ENCODE assay signal across 24 cellular contexts in the genomic region with DNA sequence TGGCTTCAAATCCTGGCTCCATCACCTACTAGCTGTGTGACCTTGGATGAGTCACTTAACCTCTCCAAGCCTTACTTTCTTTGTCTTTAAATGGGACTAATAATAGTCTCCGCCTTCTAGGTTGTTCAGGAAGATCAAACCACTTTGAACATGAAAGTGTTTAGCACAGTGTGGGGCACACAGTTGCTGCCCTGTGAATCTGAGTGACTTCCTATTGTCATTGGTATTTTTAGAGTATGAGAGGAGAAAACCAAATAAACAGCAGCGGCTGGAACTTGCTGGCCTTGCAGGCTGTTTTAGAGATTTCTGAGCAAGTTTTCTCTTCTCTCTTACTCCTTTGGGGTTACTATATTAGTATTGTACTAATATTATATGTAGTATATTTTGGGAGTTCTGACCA. TPM values are rescaled to one million over a fixed set of nuclear protein-coding genes. Genes with fewer than 3 reads are reported as not detected.
DNase-seq lines count a peak whose midpoint lies in the region; TF ChIP-seq lines count a peak whose summit lies in the region.
"Had no signal": no experiment of that assay in that cellular context is flagged by ENCODE, and none has a peak within 500 bp of the region (broad histone marks: within the 10 kb centered on the region; RNA-seq: fewer than 3 reads in every experiment).

No MANE protein-coding gene starts in this region.

- H3K4me1 ChIP-seq in BLaER1 (peaks cover 28% of the 10 kb centered on the region), MM.1S (ENCODE audit: low read length) (peaks cover 28% of the 10 kb centered on the region)
- H3K4me1 ChIP-seq in CD8-positive, alpha-beta memory T cell (ENCODE audit: insufficient read depth, low read length): peaks cover 4% of the 10 kb centered on the region
- H3K4me1 ChIP-seq: A549, BE2C had no signal

- no peak overlapping the region for H3K27ac Mint-ChIP-seq in CD8-positive, alpha-beta memory T cell
- H3K27ac Mint-ChIP-seq: CD4-positive, CD25-positive, alpha-beta regulatory T cell; CD8-positive, alpha-beta T cell; HFFc6 had no signal

- H3K9me2 ChIP-seq in MM.1S (replicated peaks; ENCODE audit: insufficient read depth, low read length): no peaks in the 10 kb centered on the region

- H3K4me3 Mint-ChIP-seq in CD8-positive, alpha-beta memory T cell: no peak overlapping the region
- H3K4me3 Mint-ChIP-seq: CD4-positive, CD25-positive, alpha-beta regulatory T cell; CD8-positive, alpha-beta T cell; H9; HFFc6 had no signal

- H4K20me1 ChIP-seq in BLaER1 (peaks cover 13% of the 10 kb centered on the region), MM.1S (ENCODE audit: insufficient read depth, low read length) (no peaks in the 10 kb centered on the region)

- H3K4me1 Mint-ChIP-seq in CD8-positive, alpha-beta memory T cell: peaks cover under 1 to 15% (median 5%) of the 10 kb centered on the region in 3 donors

- H3K36me3 ChIP-seq in BLaER1 (no peaks in the 10 kb centered on the region), MM.1S (replicated peaks; ENCODE audit: insufficient read depth, low read length) (no peaks in the 10 kb centered on the region), WERI-Rb-1 (no peaks in the 10 kb centered on the region)
- H3K36me3 ChIP-seq in CD8-positive, alpha-beta memory T cell (ENCODE audit: insufficient read depth, low read length): no peaks in the 10 kb centered on the region
- H3K36me3 ChIP-seq: BE2C had no signal

- peak overlapping the region; percentile 35 for H3K4me2 ChIP-seq in BLaER1
- H3K4me2 ChIP-seq in MM.1S (ENCODE audit: low read depth, low read length): no peak overlapping the region
- H3K4me2 ChIP-seq: A549 had no signal

- H3K27me3 ChIP-seq in BLaER1 (peaks cover 26% of the 10 kb centered on the region), MM.1S (replicated peaks; ENCODE audit: insufficient read depth, low read length) (peaks cover 3% of the 10 kb centered on the region), WERI-Rb-1 (ENCODE audit: insufficient read depth, low read depth, severe bottlenecking) (peaks cover 13% of the 10 kb centered on the region)
- H3K27me3 ChIP-seq in CD8-positive, alpha-beta memory T cell (ENCODE audit: insufficient read depth, low read length, poor library complexity, severe bottlenecking): peaks cover 12% of the 10 kb centered on the region

- no peaks in the 10 kb centered on the region for H3K9me3 Mint-ChIP-seq in CD8-positive, alpha-beta memory T cell
- H3K9me3 Mint-ChIP-seq: CD8-positive, alpha-beta T cell; H9; HFFc6 had no signal

- H3K27ac ChIP-seq in BLaER1: no peak overlapping the region
- peak overlapping the region; percentile 34; the same call in 1 of the 2 replicates for H3K27ac ChIP-seq in MM.1S (ENCODE audit: low read length)
- no peak overlapping the region for H3K27ac ChIP-seq in substantia nigra (ENCODE audit: low read depth, low read length, poor library complexity, severe bottlenecking)
- no peak overlapping the region for H3K27ac ChIP-seq in WERI-Rb-1
- H3K27ac ChIP-seq in CD8-positive, alpha-beta memory T cell (ENCODE audit: low read depth, low read length): no peak overlapping the region
- H3K27ac ChIP-seq: 22Rv1, A549, C4-2B, GM23248 had no signal

- no peak overlapping the region for H3K9ac ChIP-seq in BLaER1
- H3K9ac ChIP-seq in MM.1S (ENCODE audit: low read length): no peak overlapping the region
- H3K9ac ChIP-seq: GM23248 had no signal

- H3F3A ChIP-seq in MM.1S (ENCODE audit: insufficient read depth, low read length): peaks cover 5% of the 10 kb centered on the region; the same call in 1 of the 2 replicates

- peaks cover 0 to 5% (median 1%) of the 10 kb centered on the region in 3 donors for H3K36me3 Mint-ChIP-seq in CD8-positive, alpha-beta memory T cell
- H3K36me3 Mint-ChIP-seq: CD4-positive, CD25-positive, alpha-beta regulatory T cell; CD8-positive, alpha-beta T cell had no signal

- H3K9me3 ChIP-seq in BLaER1 (no peaks in the 10 kb centered on the region), MM.1S (replicated peaks; ENCODE audit: insufficient read depth, low read length) (no peaks in the 10 kb centered on the region), WERI-Rb-1 (ENCODE audit: severe bottlenecking) (no peaks in the 10 kb centered on the region)
- no peaks in the 10 kb centered on the region for H3K9me3 ChIP-seq in CD8-positive, alpha-beta memory T cell (ENCODE audit: low read length)
- H3K9me3 ChIP-seq: A549, BE2C had no signal

- no peak for TF ChIP-seq CTCF in MM.1S (IDR thresholded peaks at IDR 0.05; ENCODE audit: low read length)
- no peak for TF ChIP-seq CTCF in choroid plexus epithelial cell (conservative IDR thresholded peaks at IDR 0.05; ENCODE audit: low read depth, low read length)
- no peak for TF ChIP-seq CTCF in WERI-Rb-1 (IDR thresholded peaks at IDR 0.05; ENCODE audit: low read depth, low read length)

- H3K79me2 ChIP-seq in MM.1S (ENCODE audit: low read length): no peaks in the 10 kb centered on the region

- H3K4me3 ChIP-seq in BLaER1 (no peak overlapping the region), MM.1S (ENCODE audit: low read length) (no peak overlapping the region), choroid plexus epithelial cell (ENCODE audit: low read depth, low read length) (no peak overlapping the region), WERI-Rb-1 (ENCODE audit: low read depth, low read length) (no peak overlapping the region)
- no peak overlapping the region for H3K4me3 ChIP-seq in CD8-positive, alpha-beta memory T cell (ENCODE audit: low read length)
- H3K4me3 ChIP-seq: A549, GM12878, GM23248 had no signal

- DNase-seq in MM.1S: peak; percentile 53
- DNase-seq in RKO (ENCODE audit: low spot score): peak; percentile 11
- peak; percentile 5 for DNase-seq in choroid plexus epithelial cell (ENCODE audit: low read depth)
- DNase-seq in substantia nigra (lab: John Stamatoyannopoulos, UW): no peak
- no peak for DNase-seq in 8988T
- DNase-seq in WERI-Rb-1: no peak
- DNase-seq in CD8-positive, alpha-beta memory T cell: no peak
- DNase-seq: ACHN; AML-193; BE2C; CD4-positive, CD25-positive, alpha-beta regulatory T cell; CD8-positive, alpha-beta T cell; DMS 273 treated with DMSO at 0.1 percent for 48 hours; DMS79; EL; GDM1; GM23248; H9; HFFc6 had no signal

- POLR2A ChIA-PET in CD8-positive, alpha-beta memory T cell (lab: Charles Lee): no interaction called here

- H3K27me3 Mint-ChIP-seq in CD8-positive, alpha-beta memory T cell: peaks cover 16 to 38% of the 10 kb centered on the region in 2 donors

- CTCF ChIA-PET in CD8-positive, alpha-beta memory T cell (lab: Charles Lee): no interaction called here

- no peak overlapping the region for H2AFZ ChIP-seq in MM.1S (ENCODE audit: low read length)
- H2AFZ ChIP-seq: GM23248 had no signal

RNA-seq across cellular contexts. Expression of gene CUX2, which starts 7.1 kb away (rescaled TPM):
- total RNA-seq in CD8-positive, alpha-beta memory T cell: not detected
- not detected for polyA plus RNA-seq in CD8-positive, alpha-beta memory T cell
- total RNA-seq: GM23248, HFFc6 had no signal
- polyA plus RNA-seq: CD4-positive, CD25-positive, alpha-beta regulatory T cell; GM23248 had no signal

Comparison
In these comparisons a context has a peak if more than half of its experiments do, and no peak if none do; other contexts are left out.
1. DNase-seq: peak in MM.1S (single experiment), RKO (single experiment) and choroid plexus epithelial cell (single experiment); none in substantia nigra (0 of 49), 8988T (single experiment), WERI-Rb-1 (single experiment) and CD8-positive, alpha-beta memory T cell (0 of 5).